ENCODE assay signal across 8 cellular contexts in the genomic region with DNA sequence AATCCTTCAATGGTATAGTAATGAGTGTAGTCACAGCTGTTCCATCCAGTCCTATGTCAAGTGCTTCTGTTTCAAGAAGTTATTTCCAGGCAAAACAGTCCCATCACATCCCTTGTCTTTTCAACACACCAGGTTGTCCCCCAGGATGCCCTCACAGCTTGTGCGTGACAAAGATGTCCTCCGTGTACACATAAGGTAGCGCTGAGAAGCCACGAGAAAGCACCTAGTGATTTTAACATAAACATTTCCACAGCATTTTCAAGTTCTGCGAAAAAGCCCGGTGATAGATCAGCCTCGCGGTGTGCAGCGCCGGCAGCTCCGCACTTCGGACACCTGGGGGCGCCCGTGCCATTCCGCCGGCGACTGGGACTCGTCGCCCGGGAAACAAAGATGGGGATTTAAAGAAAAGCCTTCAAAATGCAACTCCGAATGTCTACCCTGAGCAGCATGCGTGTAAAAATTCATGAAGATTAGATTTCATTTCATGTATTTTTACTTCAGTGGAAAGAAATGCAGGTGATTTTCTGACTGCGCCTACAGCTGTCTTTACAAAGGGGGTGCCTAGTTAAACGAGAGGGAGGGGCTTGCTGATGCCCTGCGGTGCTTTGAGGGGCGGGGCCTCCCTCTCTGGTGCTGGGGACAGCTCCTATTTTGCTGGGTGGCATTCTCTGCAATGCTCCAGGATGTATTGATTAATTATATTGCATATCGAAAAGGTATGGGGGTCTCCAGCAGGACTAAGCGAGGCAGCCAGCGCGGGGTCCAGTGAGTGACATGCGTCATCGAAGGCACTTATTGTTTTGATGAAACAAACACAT. TPM values are rescaled to one million over a fixed set of nuclear protein-coding genes. Genes with fewer than 3 reads are reported as not detected.
A peak's percentile ranks its signal among the peaks of the same experiment; 100 is the strongest.
DNase-seq lines count a peak whose midpoint lies in the region; ATAC-seq, FAIRE-seq and TF ChIP-seq lines count a peak whose summit lies in the region.

No MANE protein-coding gene starts in this region.

- no peaks in the 10 kb centered on the region for H3K4me1 Mint-ChIP-seq in Caco-2 (ENCODE audit: low read depth, unreplicated experiment)

- FAIRE-seq in urothelium cell line (lab: Jason Lieb, UNC): no peak

- H3K9ac ChIP-seq in parathyroid adenoma: no peak overlapping the region

- H3K9me3 Mint-ChIP-seq in Caco-2 (ENCODE audit: unreplicated experiment): no peaks in the 10 kb centered on the region

- H3K4me1 ChIP-seq in Caco-2: no peaks in the 10 kb centered on the region
- peaks cover 20% of the 10 kb centered on the region for H3K4me1 ChIP-seq in parathyroid adenoma

- H3K9me3 ChIP-seq in Caco-2 (no peaks in the 10 kb centered on the region; the same call in 1 of the 2 replicates), parathyroid adenoma (ENCODE audit: control insufficient read depth, low read length) (no peaks in the 10 kb centered on the region)

- no peak overlapping the region for H3K4me3 ChIP-seq in Caco-2 (ENCODE audit: low read depth, low read length)
- H3K4me3 ChIP-seq in parathyroid adenoma (ENCODE audit: low read depth, low read length): no peak overlapping the region

- intact Hi-C loops in Caco-2 (cut with micrococcal nuclease; ENCODE audit: unreplicated experiment): loop anchor here (1.0 to 5.0 kb wide), 6 partner anchors 40 to 1291 kb away; a partner anchor contains a TSS

- no peak overlapping the region for H3K27ac Mint-ChIP-seq in Caco-2 (ENCODE audit: unreplicated experiment)

- H3K36me3 Mint-ChIP-seq in Caco-2 (ENCODE audit: insufficient read depth, unreplicated experiment): no peaks in the 10 kb centered on the region

- no TSS peak for BruUV-seq in Caco-2 (replicated peaks; lab: Mats Ljungman, UMichigan)

- peak overlapping the region; percentile 23 for H3K4me2 ChIP-seq in parathyroid adenoma (ENCODE audit: low read length)

- H2AFZ ChIP-seq in parathyroid adenoma: peak overlapping the region; percentile 96

- H3K36me3 ChIP-seq in Caco-2 (ENCODE audit: control insufficient read depth, insufficient read depth, low read length): no peaks in the 10 kb centered on the region
- H3K36me3 ChIP-seq in parathyroid adenoma (ENCODE audit: control insufficient read depth, insufficient read depth, low read length): no peaks in the 10 kb centered on the region

- H3K27me3 ChIP-seq in Caco-2 (replicated peaks; ENCODE audit: control insufficient read depth, insufficient read depth, low read length) (no peaks in the 10 kb centered on the region), parathyroid adenoma (ENCODE audit: control insufficient read depth, insufficient read depth, low read length) (no peaks in the 10 kb centered on the region)

- DNase-seq in Caco-2 (peak; percentile 50 to 82), KBM-7 (peak; percentile 81), RWPE1 (ENCODE audit: low spot score) (peak; percentile 78), globus pallidus (ENCODE audit: low spot score) (peak; percentile 57), urothelium cell line (ENCODE audit: low spot score) (peak; percentile 79)
- peak; percentile 31 for DNase-seq in activated gamma-delta T cell treated with anti-CD3 and anti-CD28 coated beads, Interleukin-2, amount 50 U/mL, for 16 hours (ENCODE audit: low read depth)

- TF ChIP-seq CTCF in Caco-2 (IDR thresholded peaks at IDR 0.05; ENCODE audit: insufficient read depth in 1 of 2, low read depth in 1 of 2, low read length in 1 of 2, severe bottlenecking in 1 of 2, unreplicated experiment in 1 of 2) (peak; percentile 91 to 97), RWPE1 (conservative IDR thresholded peaks at IDR 0.05; ENCODE audit: low read depth) (peak; percentile 98), parathyroid adenoma (IDR thresholded peaks at IDR 0.05) (peak; percentile 100)

- POLR2A ChIA-PET in Caco-2 (lab: Charles Lee) (no interaction called here), RWPE1 (lab: Yijun Ruan, JAX; ENCODE audit: low non-redundant PET) (no interaction called here)

- no peaks in the 10 kb centered on the region for H3K79me2 ChIP-seq in parathyroid adenoma

- H3K27ac ChIP-seq in RWPE1: no peak overlapping the region
- peak overlapping the region; percentile 87 for H3K27ac ChIP-seq in parathyroid adenoma

- H3K27me3 Mint-ChIP-seq in Caco-2 (ENCODE audit: insufficient read depth, unreplicated experiment): peaks cover 14% of the 10 kb centered on the region

- CTCF ChIA-PET in Caco-2 (lab: Charles Lee) (interaction anchor here (0.7 to 2.2 kb wide), 8 partner anchors 11 to 194 kb away, joined by 3 to 8 read pairs (median 4); a partner anchor contains a TSS), RWPE1 (lab: Yijun Ruan, JAX) (interaction anchor here (0.5 to 1.9 kb wide), 30 partner anchors 10 to 1315 kb away, joined by 3 to 18 read pairs (median 4); a partner anchor contains a TSS)

- peak overlapping the region; percentile 28 for H3K4me3 Mint-ChIP-seq in Caco-2 (ENCODE audit: unreplicated experiment)

- in situ Hi-C loops in KBM-7 (cut with MboI; ENCODE audit: low pct_unique_long_range_greater_than_20kb, low sequenced_read_pairs): no loop called here

- ATAC-seq in GM21360 (IDR thresholded peaks at IDR 0.05; ENCODE audit: unreplicated experiment): peak; percentile 70

RNA-seq across cellular contexts. Expression of a gene that starts 49.9 kb away (rescaled TPM):
- total RNA-seq in Caco-2 (2022): not detected in 2 replicates

Comparison
In these comparisons a context has a peak if more than half of its experiments do, and no peak if none do; other contexts are left out.
1. DNase-seq: peak in every context shown above with its lines; median percentile 81 in KBM-7; 79 in urothelium cell line; 78 in RWPE1; 66 in Caco-2; 57 in globus pallidus; 31 in activated gamma-delta T cell treated with anti-CD3 and anti-CD28 coated beads, Interleukin-2, amount 50 U/mL, for 16 hours.